In genomic region chr19:29851769-29852521, GRCh38 we compare ENCODE assay signal across 13 cellular contexts. TPM values are rescaled to one million over a fixed set of nuclear protein-coding genes. Genes with fewer than 3 reads are reported as not detected.
DNase-seq lines count a peak whose midpoint lies in the region; ATAC-seq, FAIRE-seq and TF ChIP-seq lines count a peak whose summit lies in the region.
"Had no signal": no experiment of that assay in that cellular context is flagged by ENCODE, and none has a peak within 500 bp of the region (broad histone marks: within the 10 kb centered on the region; RNA-seq: fewer than 3 reads in every experiment).

No MANE protein-coding gene starts in this region.

- H3K4me3 ChIP-seq in brain microvascular endothelial cell (ENCODE audit: low read depth, low read length) = no peak overlapping the region
- H3K4me3 ChIP-seq: right lobe of liver had no signal

- no peaks in the 10 kb centered on the region for H3K36me3 ChIP-seq in brain microvascular endothelial cell (replicated peaks)
- H3K36me3 ChIP-seq: right lobe of liver had no signal

- H3K27me3 Mint-ChIP-seq in activated CD8-positive, alpha-beta T cell treated with anti-CD3 and anti-CD28 coated beads, Interleukin-2, amount 10 ng/mL, durations not matched to agents 7 days and 5 days (ENCODE audit: low read depth) = peaks cover 3% of the 10 kb centered on the region
- H3K27me3 Mint-ChIP-seq in HFFc6 (ENCODE audit: insufficient read depth) = peaks cover 17% of the 10 kb centered on the region

- H3K4me3 Mint-ChIP-seq in activated CD8-positive, alpha-beta T cell treated with anti-CD3 and anti-CD28 coated beads, Interleukin-2, amount 10 ng/mL, durations not matched to agents 7 days and 5 days = no peak overlapping the region
- no peak overlapping the region for H3K4me3 Mint-ChIP-seq in HFFc6
- H3K4me3 Mint-ChIP-seq: CD8-positive, alpha-beta memory T cell had no signal

- peaks cover 10% of the 10 kb centered on the region for H3K4me1 Mint-ChIP-seq in activated CD8-positive, alpha-beta T cell treated with anti-CD3 and anti-CD28 coated beads, Interleukin-2, amount 10 ng/mL, durations not matched to agents 7 days and 5 days (ENCODE audit: low read depth)
- no peaks in the 10 kb centered on the region for H3K4me1 Mint-ChIP-seq in HFFc6 (ENCODE audit: low read depth)
- H3K4me1 Mint-ChIP-seq: CD8-positive, alpha-beta memory T cell had no signal

- no peak for DNase-seq in GM12892 (ENCODE audit: insufficient read length)
- DNase-seq in GM19239 (ENCODE audit: insufficient read length, low spot score) = no peak
- DNase-seq in activated CD8-positive, alpha-beta T cell treated with anti-CD3 and anti-CD28 coated beads, Interleukin-2, amount 10 ng/mL, durations not matched to agents 7 days and 5 days = no peak
- no peak for DNase-seq in brain microvascular endothelial cell
- DNase-seq in effector CD8-positive, alpha-beta T cell (lab: John Stamatoyannopoulos, UW) = no peak
- DNase-seq in dermis blood vessel endothelial cell = no peak
- DNase-seq in HFFc6 = no peak
- DNase-seq: CD8-positive, alpha-beta memory T cell; NCI-H1436 treated with DMSO at 0.1 percent for 48 hours; RPMI8226 had no signal

- in situ Hi-C loops in brain microvascular endothelial cell (cut with HindIII; ENCODE audit: low pct_ligation_motif_present, low sequenced_read_pairs) = no loop called here

- TF ChIP-seq CTCF in brain microvascular endothelial cell (IDR thresholded peaks at IDR 0.05; ENCODE audit: low read depth, low read length, missing control alignments) = no peak
- TF ChIP-seq CTCF in HFFc6 (IDR thresholded peaks at IDR 0.05) = no peak

- no peak overlapping the region for H3K27ac ChIP-seq in brain microvascular endothelial cell
- H3K27ac ChIP-seq: right lobe of liver had no signal

- FAIRE-seq in GM12892 (lab: Jason Lieb, UNC) = peak; percentile 93
- FAIRE-seq in GM19239 (lab: Jason Lieb, UNC) = peak; percentile 95
- FAIRE-seq: astrocyte had no signal

- no peaks in the 10 kb centered on the region for H3K9me3 Mint-ChIP-seq in activated CD8-positive, alpha-beta T cell treated with anti-CD3 and anti-CD28 coated beads, Interleukin-2, amount 10 ng/mL, durations not matched to agents 7 days and 5 days (ENCODE audit: insufficient read depth)
- no peaks in the 10 kb centered on the region for H3K9me3 Mint-ChIP-seq in HFFc6
- H3K9me3 Mint-ChIP-seq: CD8-positive, alpha-beta memory T cell had no signal

- TF ChIP-seq POLR2A in GM12892 (IDR thresholded peaks at IDR 0.05; ENCODE audit: low read depth, low read length) = no peak

- no peaks in the 10 kb centered on the region for H3K27me3 ChIP-seq in brain microvascular endothelial cell (replicated peaks)
- H3K27me3 ChIP-seq: right lobe of liver had no signal

- H3K36me3 Mint-ChIP-seq in activated CD8-positive, alpha-beta T cell treated with anti-CD3 and anti-CD28 coated beads, Interleukin-2, amount 10 ng/mL, durations not matched to agents 7 days and 5 days (ENCODE audit: low read depth) = no peaks in the 10 kb centered on the region
- H3K36me3 Mint-ChIP-seq in HFFc6 (ENCODE audit: low read depth) = no peaks in the 10 kb centered on the region
- H3K36me3 Mint-ChIP-seq: CD8-positive, alpha-beta memory T cell had no signal

- no peak overlapping the region for H3K27ac Mint-ChIP-seq in activated CD8-positive, alpha-beta T cell treated with anti-CD3 and anti-CD28 coated beads, Interleukin-2, amount 10 ng/mL, durations not matched to agents 7 days and 5 days
- H3K27ac Mint-ChIP-seq in HFFc6 = no peak overlapping the region
- H3K27ac Mint-ChIP-seq: CD8-positive, alpha-beta memory T cell had no signal

- CTCF ChIA-PET in activated CD8-positive, alpha-beta T cell treated with anti-CD3 and anti-CD28 coated beads, Interleukin-2, amount 10 ng/mL, durations not matched to agents 7 days and 5 days (lab: Charles Lee) = interaction anchor here (1.3 kb wide), 1 partner anchor 21 kb away, joined by 4 read pairs; no protein-coding TSS in a partner anchor

- peak; percentile 56 for ATAC-seq in HG02763 (IDR thresholded peaks at IDR 0.05; ENCODE audit: unreplicated experiment)
- ATAC-seq in activated CD8-positive, alpha-beta T cell treated with anti-CD3 and anti-CD28 coated beads, Interleukin-2, amount 10 ng/mL, durations not matched to agents 7 days and 5 days = peak; percentile 33
- ATAC-seq: right lobe of liver had no signal

- POLR2A ChIA-PET in activated CD8-positive, alpha-beta T cell treated with anti-CD3 and anti-CD28 coated beads, Interleukin-2, amount 10 ng/mL, durations not matched to agents 7 days and 5 days (lab: Charles Lee) = interaction anchor here (1.2 to 1.5 kb wide), 2 partner anchors 15 to 38 kb away, joined by 5 read pairs; no protein-coding TSS in a partner anchor

RNA-seq across cellular contexts. Expression of gene CCNE1, which starts 40.2 kb away (rescaled TPM):
- 20.3 TPM for polyA plus RNA-seq in GM12892 (2012; ENCODE audit: missing spikeins)
- 10 to 100 TPM; 38.7 to 39.2 TPM for total RNA-seq in activated CD8-positive, alpha-beta T cell treated with anti-CD3 and anti-CD28 coated beads, Interleukin-2, amount 10 ng/mL, durations not matched to agents 7 days and 5 days
- 5.3 and 8.1 TPM in 2 replicates for total RNA-seq in dermis blood vessel endothelial cell
- total RNA-seq in HFFc6 (2021; fragmentation: NEBNext Ultra II Directional; extraction: Animal tissue kit (Norgen Biotek cat#: 25700)) = 1 to 10 TPM; 5.6 to 7.0 (median 6.5) TPM
